In genomic region chr9:98201749-98202148, GRCh38 we compare ENCODE assay signal across 25 cellular contexts.
"Had no signal": no experiment of that assay in that cellular context is flagged by ENCODE, and none has a peak within 500 bp of the region (broad histone marks: within the 10 kb centered on the region; RNA-seq: fewer than 3 reads in every experiment).

No MANE protein-coding gene starts in this region.

- ATAC-seq: K562 had no signal

- H3K4me2 ChIP-seq: KMS-11, PC-9, SK-N-SH had no signal

- H3K36me3 Mint-ChIP-seq: IgD-negative memory B cell had no signal

- H3K4me1 ChIP-seq: SJSA1 had no signal

- H3K27ac ChIP-seq: KMS-11, PC-9, Peyer's patch, SJSA1 had no signal

- H3K4me3 ChIP-seq: K562, PC-9, Peyer's patch, SJSA1 had no signal

- H3K9me3 Mint-ChIP-seq: IgD-negative memory B cell had no signal

- H2AFZ ChIP-seq: PC-9 had no signal

- H3K9me3 ChIP-seq: Peyer's patch, SJSA1, SK-N-SH had no signal

- H3K27me3 Mint-ChIP-seq: IgD-negative memory B cell had no signal

- H3K9ac ChIP-seq: KMS-11, SK-N-SH had no signal

- DNase-seq: Kasumi-1, MM.1S, NCI-H1092 treated with DMSO at 0.1 percent for 48 hours, NCI-H1436, NCI-H187, NCI-H2029, NCI-H2081 treated with DMSO at 0.1 percent for 48 hours, NCI-H2171, NCI-H226, NCI-H446, NCI-H510A, NCI-H524 treated with DMSO at 0.1 percent for 48 hours, NCI-H69, NCI-H774, OCI-M1, PC-9, Peyer's patch, Right ventricle myocardium superior, SIG-M5, SK-N-SH, SW 1271 had no signal

- H3K27me3 ChIP-seq: Peyer's patch, SJSA1 had no signal

- H3K4me3 Mint-ChIP-seq: IgD-negative memory B cell had no signal
